In genomic region chr14:29927596-29928341, GRCh38 we compare ENCODE assay signal across 8 cellular contexts. TPM values are rescaled to one million over a fixed set of nuclear protein-coding genes. Genes with fewer than 3 reads are reported as not detected.
DNase-seq lines count a peak whose midpoint lies in the region; ATAC-seq, FAIRE-seq and TF ChIP-seq lines count a peak whose summit lies in the region.

Gene PRKD1, minus strand, starts transcription at chr14:29927847.

- peaks cover 0 to 17% (median 9%) of the 10 kb centered on the region in 7 donors for H3K9me3 Mint-ChIP-seq in CD14-positive monocyte
- H3K9me3 Mint-ChIP-seq in naive thymus-derived CD4-positive, alpha-beta T cell: peaks cover 0 to 14% (median 4%) of the 10 kb centered on the region in 11 donors

- TF ChIP-seq CTCF in CD14-positive monocyte (IDR thresholded peaks at IDR 0.05) (no peak), WI38 (IDR thresholded peaks at IDR 0.05; ENCODE audit: low read depth, low read length) (no peak), foreskin fibroblast (IDR thresholded peaks at IDR 0.05; ENCODE audit: low read depth, low read length) (no peak)

- H3K9me3 ChIP-seq in naive thymus-derived CD4-positive, alpha-beta T cell (ENCODE audit: control insufficient read depth in 2 of 3, low read length in 3 of 3): no peaks in the 10 kb centered on the region
- H3K9me3 ChIP-seq in aorta (ENCODE audit: control insufficient read depth, low read length): no peaks in the 10 kb centered on the region

- intact Hi-C loops in CD14-positive monocyte (cut with micrococcal nuclease) (no loop called here), aorta (cut with DNase I) (loop anchor here (10.0 kb wide), 4 partner anchors 183 to 297 kb away; no protein-coding TSS in a partner anchor)
- intact Hi-C loops in naive thymus-derived CD4-positive, alpha-beta T cell (cut with micrococcal nuclease): no loop called here

- H3K27me3 Mint-ChIP-seq in CD14-positive monocyte (ENCODE audit: low read depth in 3 of 3): peaks cover 44 to 67% (median 47%) of the 10 kb centered on the region in 3 donors
- H3K27me3 Mint-ChIP-seq in naive thymus-derived CD4-positive, alpha-beta T cell: peaks cover 33 to 57% (median 52%) of the 10 kb centered on the region in 5 donors

- 3 to 4% methylated on average over 34 to 75 of the region's 75 CpGs for WGBS in aorta, 2 donors

- H3K4me3 Mint-ChIP-seq in CD14-positive monocyte: peak within 1 kb of the TSS; percentile 4 to 89
- peak within 1 kb of the TSS; percentile 33 to 77 (median 70) for H3K4me3 Mint-ChIP-seq in naive thymus-derived CD4-positive, alpha-beta T cell

- no peaks in the 10 kb centered on the region for H3K36me3 ChIP-seq in naive thymus-derived CD4-positive, alpha-beta T cell (ENCODE audit: control insufficient read depth in 2 of 3, insufficient read depth in 3 of 3, low read length in 3 of 3)
- H3K36me3 ChIP-seq in aorta (ENCODE audit: control insufficient read depth in 1 of 2, insufficient read depth in 2 of 2, low read length in 1 of 2): no peaks in the 10 kb centered on the region

- H3K4me3 ChIP-seq in WI38 (ENCODE audit: low read depth, low read length) (peak within 1 kb of the TSS; percentile 95), foreskin fibroblast (ENCODE audit: low read depth in 1 of 2, low read length in 2 of 2) (peak within 1 kb of the TSS; percentile 86 to 94), aorta (ENCODE audit: low read length in 2 of 2) (peak within 1 kb of the TSS; percentile 95 to 99)
- H3K4me3 ChIP-seq in naive thymus-derived CD4-positive, alpha-beta T cell (ENCODE audit: low read length): no peak within 1 kb of the TSS

- POLR2A ChIA-PET in naive thymus-derived CD4-positive, alpha-beta T cell (lab: Charles Lee): no interaction called here

- no peak for ATAC-seq in naive thymus-derived CD4-positive, alpha-beta T cell
- ATAC-seq in aorta (ENCODE audit: low FRiP score): peak; percentile 90

- peaks cover 3 to 5% of the 10 kb centered on the region in 2 donors for H3K36me3 Mint-ChIP-seq in CD14-positive monocyte
- H3K36me3 Mint-ChIP-seq in naive thymus-derived CD4-positive, alpha-beta T cell: peaks cover 0 to 4% (median 0%) of the 10 kb centered on the region in 5 donors

- H3K27ac ChIP-seq in naive thymus-derived CD4-positive, alpha-beta T cell (ENCODE audit: low read depth, low read length): no peak within 1 kb of the TSS
- H3K27ac ChIP-seq in aorta (ENCODE audit: low read depth in 1 of 2, low read length in 2 of 2): peak within 1 kb of the TSS; percentile 85 to 94

- no peaks in the 10 kb centered on the region for H3K27me3 ChIP-seq in naive thymus-derived CD4-positive, alpha-beta T cell (ENCODE audit: control insufficient read depth in 2 of 2, insufficient read depth in 2 of 2, low read length in 2 of 2)
- H3K27me3 ChIP-seq in aorta (ENCODE audit: control insufficient read depth in 1 of 2, insufficient read depth in 2 of 2, low read length in 1 of 2): no peaks in the 10 kb centered on the region

- no peaks in the 10 kb centered on the region for H3K4me1 ChIP-seq in naive thymus-derived CD4-positive, alpha-beta T cell (ENCODE audit: control insufficient read depth in 2 of 2, insufficient read depth in 2 of 2, low read length in 2 of 2)
- peaks cover 5 to 6% of the 10 kb centered on the region in 2 donors for H3K4me1 ChIP-seq in aorta (ENCODE audit: control insufficient read depth in 1 of 2, insufficient read depth in 2 of 2, low read length in 2 of 2)

- FAIRE-seq in HTR-8/SVneo (lab: Jason Lieb, UNC): peak; percentile 52

- H3K4me1 Mint-ChIP-seq in CD14-positive monocyte: peaks cover 4% of the 10 kb centered on the region
- H3K4me1 Mint-ChIP-seq in naive thymus-derived CD4-positive, alpha-beta T cell: peaks cover 4 to 17% (median 10%) of the 10 kb centered on the region in 7 donors

- CTCF ChIA-PET in naive thymus-derived CD4-positive, alpha-beta T cell (lab: Charles Lee): no interaction called here

- no peak within 1 kb of the TSS for H3K27ac Mint-ChIP-seq in CD14-positive monocyte
- H3K27ac Mint-ChIP-seq in naive thymus-derived CD4-positive, alpha-beta T cell: peak within 1 kb of the TSS in 1 of 9 donors; percentile 11

- DNase-seq in CD14-positive monocyte (ENCODE audit: low spot score) (no peak), GM19240 (ENCODE audit: insufficient read length, low spot score) (peak; percentile 4), HTR-8/SVneo (ENCODE audit: insufficient read length, low spot score) (peak; percentile 82), foreskin fibroblast (peak; percentile 59 to 79), aorta (peak; percentile 70 to 90), superior temporal gyrus (ENCODE audit: extremely low spot score) (no peak)
- DNase-seq in naive thymus-derived CD4-positive, alpha-beta T cell: no peak

RNA-seq across cellular contexts. Expression of gene PRKD1, which starts in this region (rescaled TPM):
- not detected for polyA plus RNA-seq in CD14-positive monocyte
- total RNA-seq in naive thymus-derived CD4-positive, alpha-beta T cell: not detected
- polyA plus RNA-seq in naive thymus-derived CD4-positive, alpha-beta T cell: not detected
- total RNA-seq in aorta: 10 to 100 TPM; 24.8 to 27.9 TPM
- 10 to 100 TPM in 1 of 2 donors, 1 to 10 TPM in 1; 6.9 to 18.6 TPM for polyA plus RNA-seq in aorta

Comparison
In these comparisons a context has a peak if more than half of its experiments do, and no peak if none do; other contexts are left out.
1. RNA of gene PRKD1 (total RNA-seq): 24.8 to 27.9 TPM in aorta; not detected in naive thymus-derived CD4-positive, alpha-beta T cell; every median in the first group is over 10 times any median in the second.
2. RNA of gene PRKD1 (polyA plus RNA-seq): 6.9 to 18.6 TPM in aorta; not detected in CD14-positive monocyte and not detected in naive thymus-derived CD4-positive, alpha-beta T cell; every median in the first group is over 4 times any median in the second.
3. DNase-seq: peak in GM19240 (single experiment), HTR-8/SVneo (single experiment), foreskin fibroblast (2 of 2) and aorta (2 of 2); none in CD14-positive monocyte (single experiment), naive thymus-derived CD4-positive, alpha-beta T cell (0 of 9) and superior temporal gyrus (single experiment).
4. intact Hi-C loops: an anchor here in aorta (10.0 kb wide); none called in CD14-positive monocyte and naive thymus-derived CD4-positive, alpha-beta T cell.